ENCODE assay signal across 1 cellular context in the genomic region with DNA sequence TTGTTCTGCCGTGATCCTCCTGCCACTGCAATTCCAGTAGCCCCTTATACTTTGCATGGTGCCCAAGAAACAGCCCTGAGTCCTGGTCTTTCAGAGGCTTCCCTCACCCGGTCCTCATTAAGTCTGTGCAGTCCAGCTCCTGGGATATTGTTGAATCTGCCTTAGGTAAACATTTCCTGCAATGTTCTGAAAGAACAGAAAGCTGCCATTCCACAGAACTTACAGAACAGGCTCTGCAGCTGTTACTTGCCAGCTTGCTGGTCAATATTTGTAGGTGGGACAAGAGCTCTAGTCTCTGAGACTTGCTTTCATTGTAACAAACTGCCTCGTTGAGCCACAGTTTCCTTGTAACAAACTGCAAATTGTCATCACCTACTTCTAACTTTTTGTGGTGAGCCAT.
TF ChIP-seq lines count a peak whose summit lies in the region.

No MANE protein-coding gene starts in this region.

TF ChIP-seq in WTC11, 78 proteins besides CTCF, POLR2A, EP300 and RAD21 (continued from another document):
- TF ChIP-seq, protein P1, sequence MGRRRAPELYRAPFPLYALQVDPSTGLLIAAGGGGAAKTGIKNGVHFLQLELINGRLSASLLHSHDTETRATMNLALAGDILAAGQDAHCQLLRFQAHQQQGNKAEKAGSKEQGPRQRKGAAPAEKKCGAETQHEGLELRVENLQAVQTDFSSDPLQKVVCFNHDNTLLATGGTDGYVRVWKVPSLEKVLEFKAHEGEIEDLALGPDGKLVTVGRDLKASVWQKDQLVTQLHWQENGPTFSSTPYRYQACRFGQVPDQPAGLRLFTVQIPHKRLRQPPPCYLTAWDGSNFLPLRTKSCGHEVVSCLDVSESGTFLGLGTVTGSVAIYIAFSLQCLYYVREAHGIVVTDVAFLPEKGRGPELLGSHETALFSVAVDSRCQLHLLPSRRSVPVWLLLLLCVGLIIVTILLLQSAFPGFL (CRISPR knock-in tag; IDR thresholded peaks at IDR 0.05; ENCODE audit: borderline replicate concordance), result no peak
